16 cellular contexts compared by ENCODE assay signal in the genomic region with DNA sequence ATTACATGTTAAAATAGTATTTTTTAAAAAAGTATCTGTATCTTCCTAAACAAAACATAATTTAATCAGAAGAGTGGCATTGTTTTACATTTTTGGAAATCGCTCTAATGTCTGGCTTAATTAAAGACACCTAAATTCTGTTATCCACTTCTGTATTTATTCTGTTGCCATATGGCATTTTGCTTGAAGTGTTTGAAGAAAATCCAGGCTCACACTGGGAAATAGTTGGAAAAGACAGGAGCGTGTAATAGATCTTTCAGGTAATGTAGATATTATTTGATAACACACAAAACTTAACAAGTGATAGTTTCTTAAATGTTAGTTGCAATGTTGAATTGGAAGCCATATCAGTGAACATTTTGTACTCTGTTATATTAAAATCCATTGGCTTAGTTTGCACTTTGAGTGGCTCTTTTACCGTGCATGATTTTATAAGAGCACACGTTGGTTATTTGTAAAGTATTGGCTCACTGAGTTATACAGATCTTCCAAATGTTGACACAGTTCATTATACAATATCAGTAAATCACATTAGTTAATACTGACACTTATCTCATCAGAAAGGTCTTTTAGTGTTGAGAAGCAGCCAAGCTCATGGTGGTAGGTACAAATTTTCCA.
DNase-seq lines count a peak whose midpoint lies in the region.
"Had no signal": no experiment of that assay in that cellular context is flagged by ENCODE, and none has a peak within 500 bp of the region (broad histone marks: within the 10 kb centered on the region; RNA-seq: fewer than 3 reads in every experiment).

No MANE protein-coding gene starts in this region.

- H3K36me3 Mint-ChIP-seq in CD4-positive, alpha-beta memory T cell = no peaks in the 10 kb centered on the region

- H3K27me3 Mint-ChIP-seq in CD4-positive, alpha-beta memory T cell = peaks cover 1 to 7% of the 10 kb centered on the region in 2 donors

- peaks cover 0 to 6% (median 2%) of the 10 kb centered on the region in 4 donors for H3K4me1 Mint-ChIP-seq in CD4-positive, alpha-beta memory T cell
- H3K4me1 Mint-ChIP-seq: B cell had no signal

- H3K9me3 ChIP-seq in CD4-positive, alpha-beta memory T cell (ENCODE audit: control insufficient read depth in 1 of 2, low read length in 2 of 2) = no peaks in the 10 kb centered on the region
- H3K9me3 ChIP-seq: BLaER1 treated with 17β-estradiol and CSF1 and Interleukin-3, amounts not matched to agents 10 nM and 100 nM; Caco-2 had no signal

- H3K36me3 ChIP-seq in CD4-positive, alpha-beta memory T cell (ENCODE audit: insufficient read depth, low read length) = no peaks in the 10 kb centered on the region
- H3K36me3 ChIP-seq: BLaER1 treated with 17β-estradiol and CSF1 and Interleukin-3, amounts not matched to agents 10 nM and 100 nM had no signal

- H3K27me3 ChIP-seq in CD4-positive, alpha-beta memory T cell (ENCODE audit: insufficient read depth, low read length) = no peaks in the 10 kb centered on the region
- H3K27me3 ChIP-seq: BLaER1 treated with 17β-estradiol and CSF1 and Interleukin-3, amounts not matched to agents 10 nM and 100 nM had no signal

- no peak overlapping the region for H3K27ac Mint-ChIP-seq in CD4-positive, alpha-beta memory T cell
- H3K27ac Mint-ChIP-seq: B cell; CD4-positive, CD25-positive, alpha-beta regulatory T cell; GM23338 had no signal

- no peaks in the 10 kb centered on the region for H3K4me1 ChIP-seq in CD4-positive, alpha-beta memory T cell (ENCODE audit: insufficient read depth, low read length)
- H3K4me1 ChIP-seq: Caco-2 had no signal

- intact Hi-C loops in CD4-positive, alpha-beta memory T cell (cut with micrococcal nuclease) = no loop called here

- no peak overlapping the region for H3K4me3 ChIP-seq in CD4-positive, alpha-beta memory T cell (ENCODE audit: low read length in 2 of 2)
- H3K4me3 ChIP-seq: BLaER1 treated with 17β-estradiol and CSF1 and Interleukin-3, amounts not matched to agents 10 nM and 100 nM; GM23338 had no signal

- peak; percentile 17 for DNase-seq in NCI-H2171 treated with DMSO at 0.1 percent for 48 hours (lab: John Stamatoyannopoulos, UW)
- DNase-seq in NCI-H2171 (lab: John Stamatoyannopoulos, UW) = no peak
- peak; percentile 18 for DNase-seq in NCI-H446 treated with DMSO at 0.1 percent for 48 hours (lab: John Stamatoyannopoulos, UW)
- DNase-seq in cerebellum (ENCODE audit: low spot score) = peak; percentile 23
- no peak for DNase-seq in CD1c-positive myeloid dendritic cell (ENCODE audit: extremely low spot score)
- no peak for DNase-seq in CD4-positive, alpha-beta memory T cell
- no peak for DNase-seq in stimulated activated CD4-positive, alpha-beta T cell treated with anti-CD3 and anti-CD28 coated beads, Interleukin-15, amount 100 ng/mL, for 24 hours
- DNase-seq: Caco-2; CD4-positive, CD25-positive, alpha-beta regulatory T cell; DND-41; GDM1; HCEC 1CT had no signal

- POLR2A ChIA-PET in CD4-positive, alpha-beta memory T cell (lab: Charles Lee; ENCODE audit: partially characterized antibody) = no interaction called here

- peaks cover 0 to 2% (median 0%) of the 10 kb centered on the region in 8 donors for H3K9me3 Mint-ChIP-seq in CD4-positive, alpha-beta memory T cell
- H3K9me3 Mint-ChIP-seq: CD4-positive, CD25-positive, alpha-beta regulatory T cell; GM23338 had no signal

- CTCF ChIA-PET in CD4-positive, alpha-beta memory T cell (lab: Charles Lee; ENCODE audit: partially characterized antibody) = no interaction called here

- no peak overlapping the region for H3K27ac ChIP-seq in CD4-positive, alpha-beta memory T cell (ENCODE audit: low read depth, low read length)
- H3K27ac ChIP-seq: BLaER1 treated with 17β-estradiol and CSF1 and Interleukin-3, amounts not matched to agents 10 nM and 100 nM; HL-60 had no signal

- H3K4me3 Mint-ChIP-seq in CD4-positive, alpha-beta memory T cell = no peak overlapping the region
- H3K4me3 Mint-ChIP-seq: B cell; CD4-positive, CD25-positive, alpha-beta regulatory T cell; GM23338 had no signal

Comparison
In these comparisons a context has a peak if more than half of its experiments do, and no peak if none do; other contexts are left out.
1. DNase-seq: peak in NCI-H2171 treated with DMSO at 0.1 percent for 48 hours (single experiment), NCI-H446 treated with DMSO at 0.1 percent for 48 hours (single experiment) and cerebellum (single experiment); none in NCI-H2171 (single experiment), CD1c-positive myeloid dendritic cell (single experiment), CD4-positive, alpha-beta memory T cell (0 of 5) and stimulated activated CD4-positive, alpha-beta T cell treated with anti-CD3 and anti-CD28 coated beads, Interleukin-15, amount 100 ng/mL, for 24 hours (single experiment).